ENCODE assay signal across 12 cellular contexts in the genomic region with DNA sequence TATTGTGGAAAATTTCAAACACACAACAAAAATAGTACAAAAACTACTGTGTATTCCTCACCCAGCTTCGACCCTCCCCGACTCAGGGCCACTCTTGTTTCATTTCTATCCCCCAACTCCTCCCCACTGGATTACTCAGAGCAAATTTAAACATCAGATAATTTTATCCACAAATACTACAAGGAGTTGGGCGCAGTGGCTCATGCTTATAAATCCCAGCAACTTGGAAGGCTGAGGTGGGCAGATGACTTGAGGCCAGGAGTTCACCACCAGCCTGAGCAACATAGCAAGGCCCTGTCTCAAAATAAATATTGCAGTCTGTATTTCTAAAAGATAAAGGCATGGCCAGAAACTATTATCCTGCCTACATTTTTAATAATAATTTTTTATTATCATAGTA. TPM values are rescaled to one million over a fixed set of nuclear protein-coding genes. Genes with fewer than 3 reads are reported as not detected.
A peak's percentile ranks its signal among the peaks of the same experiment; 100 is the strongest.
DNase-seq lines count a peak whose midpoint lies in the region; ATAC-seq lines count a peak whose summit lies in the region.
"Had no signal": no experiment of that assay in that cellular context is flagged by ENCODE, and none has a peak within 500 bp of the region (broad histone marks: within the 10 kb centered on the region; RNA-seq: fewer than 3 reads in every experiment).

No MANE protein-coding gene starts in this region.

- intact Hi-C loops in activated CD4-positive, alpha-beta T cell treated with anti-CD3 and anti-CD28 coated beads for 36 hours (cut with DNase I, micrococcal nuclease): no loop called here
- intact Hi-C loops in activated T-helper 1 cell treated with anti-CD3 and anti-CD28 coated beads, Interleukin-12 subunit alpha, Interleukin-12 subunit beta, Interleukin-2, Interleukin-4 antibody, amounts not matched to agents 30 ng/mL and 10 ng/mL and 1 ng/mL, durations not matched to agents 14 hours and 24 hours and 36 hours (cut with micrococcal nuclease): no loop called here
- intact Hi-C loops in left colon (cut with DNase I, micrococcal nuclease): no loop called here

- H3K9me3 Mint-ChIP-seq in activated CD4-positive, alpha-beta T cell treated with anti-CD3 and anti-CD28 coated beads for 36 hours (ENCODE audit: low read depth): peaks cover under 1% of the 10 kb centered on the region
- H3K9me3 Mint-ChIP-seq in activated T-helper 1 cell treated with anti-CD3 and anti-CD28 coated beads, Interleukin-12 subunit alpha, Interleukin-12 subunit beta, Interleukin-2, Interleukin-4 antibody, amounts not matched to agents 30 ng/mL and 10 ng/mL and 1 ng/mL, durations not matched to agents 14 hours and 24 hours and 36 hours: peaks cover 10% of the 10 kb centered on the region
- H3K9me3 Mint-ChIP-seq in stimulated activated naive B cell treated with anti-CD40 and anti-IgM and Interleukin-4, amounts not matched to agents 10 μg/mL and 1 μg/mL and 100 μg/mL, for 72 hours: peaks cover 5 to 6% of the 10 kb centered on the region in 2 donors

- no peaks in the 10 kb centered on the region for H3K27me3 Mint-ChIP-seq in activated CD4-positive, alpha-beta T cell treated with anti-CD3 and anti-CD28 coated beads for 36 hours
- peaks cover 2% of the 10 kb centered on the region for H3K27me3 Mint-ChIP-seq in activated T-helper 1 cell treated with anti-CD3 and anti-CD28 coated beads, Interleukin-12 subunit alpha, Interleukin-12 subunit beta, Interleukin-2, Interleukin-4 antibody, amounts not matched to agents 30 ng/mL and 10 ng/mL and 1 ng/mL, durations not matched to agents 14 hours and 24 hours and 36 hours (ENCODE audit: insufficient read depth)
- H3K27me3 Mint-ChIP-seq in stimulated activated naive B cell treated with anti-CD40 and anti-IgM and Interleukin-4, amounts not matched to agents 10 μg/mL and 1 μg/mL and 100 μg/mL, for 72 hours: no peaks in the 10 kb centered on the region

- POLR2A ChIA-PET in activated CD4-positive, alpha-beta T cell treated with anti-CD3 and anti-CD28 coated beads for 36 hours (lab: Charles Lee): interaction anchor here (0.7 to 1.8 kb wide), 2 partner anchors 11 to 40 kb away, joined by 3 to 5 read pairs; no protein-coding TSS in a partner anchor

- peak overlapping the region; percentile 80 for H3K27ac Mint-ChIP-seq in activated CD4-positive, alpha-beta T cell treated with anti-CD3 and anti-CD28 coated beads for 36 hours
- H3K27ac Mint-ChIP-seq in activated T-helper 1 cell treated with anti-CD3 and anti-CD28 coated beads, Interleukin-12 subunit alpha, Interleukin-12 subunit beta, Interleukin-2, Interleukin-4 antibody, amounts not matched to agents 30 ng/mL and 10 ng/mL and 1 ng/mL, durations not matched to agents 14 hours and 24 hours and 36 hours: peak overlapping the region; percentile 92
- peak overlapping the region; percentile 99 for H3K27ac Mint-ChIP-seq in stimulated activated naive B cell treated with anti-CD40 and anti-IgM and Interleukin-4, amounts not matched to agents 10 μg/mL and 1 μg/mL and 100 μg/mL, for 72 hours

- H3K4me1 Mint-ChIP-seq in activated CD4-positive, alpha-beta T cell treated with anti-CD3 and anti-CD28 coated beads for 36 hours: peaks cover 38% of the 10 kb centered on the region
- peaks cover 51% of the 10 kb centered on the region for H3K4me1 Mint-ChIP-seq in activated T-helper 1 cell treated with anti-CD3 and anti-CD28 coated beads, Interleukin-12 subunit alpha, Interleukin-12 subunit beta, Interleukin-2, Interleukin-4 antibody, amounts not matched to agents 30 ng/mL and 10 ng/mL and 1 ng/mL, durations not matched to agents 14 hours and 24 hours and 36 hours (ENCODE audit: low read depth)
- peaks cover 61 to 90% of the 10 kb centered on the region in 2 donors for H3K4me1 Mint-ChIP-seq in stimulated activated naive B cell treated with anti-CD40 and anti-IgM and Interleukin-4, amounts not matched to agents 10 μg/mL and 1 μg/mL and 100 μg/mL, for 72 hours

- no peak for DNase-seq in activated CD4-positive, alpha-beta T cell treated with anti-CD3 and anti-CD28 coated beads for 36 hours
- no peak for DNase-seq in activated CD4-positive, alpha-beta T cell treated with anti-CD3 and anti-CD28 coated beads, Interleukin-2, amount 50 U/mL, for 48 hours
- no peak for DNase-seq in activated T-helper 1 cell treated with anti-CD3 and anti-CD28 coated beads, Interleukin-12 subunit alpha, Interleukin-12 subunit beta, Interleukin-2, Interleukin-4 antibody, amounts not matched to agents 30 ng/mL and 10 ng/mL and 1 ng/mL, durations not matched to agents 14 hours and 24 hours and 36 hours (ENCODE audit: low spot score)
- no peak for DNase-seq in left colon
- no peak for DNase-seq in stimulated activated naive B cell treated with anti-CD40 and anti-IgM and Interleukin-4, amounts not matched to agents 10 μg/mL and 1 μg/mL and 100 μg/mL, for 72 hours
- DNase-seq: cortex of kidney; RPMI8226; stimulated activated CD4-positive, alpha-beta T cell treated with anti-CD3 and anti-CD28 coated beads, Interleukin-12 subunit alpha, Interleukin-12 subunit beta, amount 100 ng/mL, for 4 hours had no signal

- peak overlapping the region; percentile 44 for H3K4me3 Mint-ChIP-seq in activated CD4-positive, alpha-beta T cell treated with anti-CD3 and anti-CD28 coated beads for 36 hours
- H3K4me3 Mint-ChIP-seq in activated T-helper 1 cell treated with anti-CD3 and anti-CD28 coated beads, Interleukin-12 subunit alpha, Interleukin-12 subunit beta, Interleukin-2, Interleukin-4 antibody, amounts not matched to agents 30 ng/mL and 10 ng/mL and 1 ng/mL, durations not matched to agents 14 hours and 24 hours and 36 hours: peak overlapping the region; percentile 57
- H3K4me3 Mint-ChIP-seq in stimulated activated naive B cell treated with anti-CD40 and anti-IgM and Interleukin-4, amounts not matched to agents 10 μg/mL and 1 μg/mL and 100 μg/mL, for 72 hours: peak overlapping the region; percentile 86 to 91

- peaks cover 3% of the 10 kb centered on the region for H3K36me3 Mint-ChIP-seq in activated CD4-positive, alpha-beta T cell treated with anti-CD3 and anti-CD28 coated beads for 36 hours (ENCODE audit: low read depth)
- H3K36me3 Mint-ChIP-seq in activated T-helper 1 cell treated with anti-CD3 and anti-CD28 coated beads, Interleukin-12 subunit alpha, Interleukin-12 subunit beta, Interleukin-2, Interleukin-4 antibody, amounts not matched to agents 30 ng/mL and 10 ng/mL and 1 ng/mL, durations not matched to agents 14 hours and 24 hours and 36 hours (ENCODE audit: low read depth): peaks cover 5% of the 10 kb centered on the region
- H3K36me3 Mint-ChIP-seq in stimulated activated naive B cell treated with anti-CD40 and anti-IgM and Interleukin-4, amounts not matched to agents 10 μg/mL and 1 μg/mL and 100 μg/mL, for 72 hours: peaks cover 12 to 36% of the 10 kb centered on the region in 2 donors

- ATAC-seq in activated CD4-positive, alpha-beta T cell treated with anti-CD3 and anti-CD28 coated beads for 36 hours: no peak
- ATAC-seq in left colon (peak; percentile 20), HG03159 (IDR thresholded peaks at IDR 0.05; ENCODE audit: unreplicated experiment) (no peak), GM21447 (IDR thresholded peaks at IDR 0.05; ENCODE audit: unreplicated experiment) (no peak), HG02610 (IDR thresholded peaks at IDR 0.05; ENCODE audit: unreplicated experiment) (no peak)
- no peak for ATAC-seq in stimulated activated naive B cell treated with anti-CD40 and anti-IgM and Interleukin-4, amounts not matched to agents 10 μg/mL and 1 μg/mL and 100 μg/mL, for 72 hours (replicated peaks)

- CTCF ChIA-PET in activated CD4-positive, alpha-beta T cell treated with anti-CD3 and anti-CD28 coated beads for 36 hours (lab: Charles Lee): interaction anchor here (2.0 kb wide), 1 partner anchor 50 kb away, joined by 4 read pairs; no protein-coding TSS in a partner anchor

RNA-seq across cellular contexts. Expression of gene LRRC32, which starts 39.9 kb away (rescaled TPM):
- total RNA-seq in activated CD4-positive, alpha-beta T cell treated with anti-CD3 and anti-CD28 coated beads for 36 hours: 1 to 10 TPM; 4.7 to 5.7 TPM
- 5.5 and 5.7 TPM in 2 replicates for total RNA-seq in activated T-helper 1 cell treated with anti-CD3 and anti-CD28 coated beads, Interleukin-12 subunit alpha, Interleukin-12 subunit beta, Interleukin-2, Interleukin-4 antibody, amounts not matched to agents 30 ng/mL and 10 ng/mL and 1 ng/mL, durations not matched to agents 14 hours and 24 hours and 36 hours
- total RNA-seq in left colon: 10 to 100 TPM; 12.5 to 15.6 TPM
- total RNA-seq: A172 had no signal
